20 cellular contexts compared by ENCODE assay signal in genomic region chr2:24866946-24867345, GRCh38. TPM values are rescaled to one million over a fixed set of nuclear protein-coding genes. Genes with fewer than 3 reads are reported as not detected.
DNase-seq lines count a peak whose midpoint lies in the region; ATAC-seq, FAIRE-seq and TF ChIP-seq lines count a peak whose summit lies in the region.
"Had no signal": no experiment of that assay in that cellular context is flagged by ENCODE, and none has a peak within 500 bp of the region (broad histone marks: within the 10 kb centered on the region; RNA-seq: fewer than 3 reads in every experiment).

No MANE protein-coding gene starts in this region.

- no peak overlapping the region for H3K4me3 ChIP-seq in K562
- H3K4me3 ChIP-seq in vagina, result no peak overlapping the region
- H3K4me3 ChIP-seq: BLaER1, GM23338 had no signal

- H3K36me3 Mint-ChIP-seq in activated T-cell treated with anti-CD3 and anti-CD28 coated beads, Interleukin-2, amount 50 U/mL, for 24 hours (ENCODE audit: low read depth), result peaks cover 40% of the 10 kb centered on the region

- peaks cover 15% of the 10 kb centered on the region; the same call in 2 of the 3 replicates for H3K36me3 ChIP-seq in K562 (ENCODE audit: control insufficient read depth, insufficient read depth, low read length)
- no peaks in the 10 kb centered on the region for H3K36me3 ChIP-seq in vagina

- H2AFZ ChIP-seq in K562 (ENCODE audit: low read depth, low read length), result no peak overlapping the region
- H2AFZ ChIP-seq: GM23338 had no signal

- TF ChIP-seq CTCF in K562 (IDR thresholded peaks at IDR 0.05 in 2 of 3, conservative IDR thresholded peaks at IDR 0.05 in 1 of 3; ENCODE audit: insufficient read depth in 2 of 3, low read depth in 1 of 3, low read length in 3 of 3), result no peak
- no peak for TF ChIP-seq CTCF in vagina (IDR thresholded peaks at IDR 0.05)

- no peak for TF ChIP-seq EP300 in K562 (IDR thresholded peaks at IDR 0.05; ENCODE audit: low read length)

- no peak for TF ChIP-seq RAD21 in K562 (CRISPR knock-in tag; conservative IDR thresholded peaks at IDR 0.05 in 1 of 2, IDR thresholded peaks at IDR 0.05 in 1 of 2)

- POLR2A ChIA-PET in K562 (lab: Yijun Ruan, JAX), result interaction anchor here (0.7 to 1.6 kb wide), 2 partner anchors 8 to 67 kb away, joined by 3 to 4 read pairs; no protein-coding TSS in a partner anchor

- in situ Hi-C loops in K562 (cut with MboI), result no loop called here

- TSS peak; percentile 13 for BruUV-seq in K562 (replicated peaks; lab: Mats Ljungman, UMichigan)

- ATAC-seq in K562, result no peak
- ATAC-seq: CD8-positive, alpha-beta T cell; GM23338 had no signal

- DNase-seq in activated T-cell treated with anti-CD3 and anti-CD28 coated beads, Interleukin-2, amount 50 U/mL, for 24 hours, result no peak
- no peak for DNase-seq in activated T-cell treated with anti-CD3 and anti-CD28 coated beads, Interleukin-2, amount 50 U/mL, for 1 hour
- DNase-seq in EH (ENCODE audit: low read depth), result peak; percentile 62
- no peak for DNase-seq in K562 (ENCODE audit: extremely low read depth in 1 of 4, low spot score in 3 of 4)
- no peak for DNase-seq in vagina (ENCODE audit: extremely low spot score in 2 of 2)
- DNase-seq in stimulated activated CD4-positive, alpha-beta T cell treated with anti-CD3 and anti-CD28 coated beads, Interleukin-4, amount 100 ng/mL, for 24 hours, result no peak
- DNase-seq in amygdala (lab: John Stamatoyannopoulos, UW), result no peak
- DNase-seq: 8988T; CD8-positive, alpha-beta T cell; DMS 273 treated with DMSO at 0.1 percent for 48 hours; DMS53; DND-41; H7 had no signal

- no peaks in the 10 kb centered on the region for H3K9me3 ChIP-seq in K562 (replicated peaks; ENCODE audit: control insufficient read depth, insufficient read depth, low read depth, low read length)
- H3K9me3 ChIP-seq in vagina, result no peaks in the 10 kb centered on the region
- H3K9me3 ChIP-seq: BLaER1 had no signal

- H3K27ac Mint-ChIP-seq in activated T-cell treated with anti-CD3 and anti-CD28 coated beads, Interleukin-2, amount 50 U/mL, for 24 hours, result peak overlapping the region; percentile 18
- H3K27ac Mint-ChIP-seq: CD8-positive, alpha-beta T cell; GM23338 had no signal

- H3K27me3 ChIP-seq in K562 (ENCODE audit: control insufficient read depth in 2 of 2, insufficient read depth in 2 of 2, low read length in 2 of 2), result no peaks in the 10 kb centered on the region
- no peaks in the 10 kb centered on the region for H3K27me3 ChIP-seq in vagina
- H3K27me3 ChIP-seq: BLaER1 had no signal

- H3K4me1 Mint-ChIP-seq in activated T-cell treated with anti-CD3 and anti-CD28 coated beads, Interleukin-2, amount 50 U/mL, for 24 hours (ENCODE audit: low read depth), result peaks cover 7% of the 10 kb centered on the region

- no peak for FAIRE-seq in K562 (lab: Jason Lieb, UNC)
- FAIRE-seq: G401.6, GM12891, GM18507 had no signal

- H3K4me2 ChIP-seq in K562 (ENCODE audit: insufficient read depth, low read length), result no peak overlapping the region
- H3K4me2 ChIP-seq: BLaER1, GM23338 had no signal

- H3K9ac ChIP-seq in K562 (ENCODE audit: insufficient read depth in 1 of 2, low read depth in 2 of 2, low read length in 2 of 2), result no peak overlapping the region
- H3K9ac ChIP-seq: BLaER1 had no signal

- 0 out of 2 replicates have a peak, but pooled peaks cover 1% of the 10 kb centered on the region for H4K20me1 ChIP-seq in K562 (replicated peaks; ENCODE audit: control insufficient read depth, insufficient read depth, low read length)

- no peaks in the 10 kb centered on the region for H3K27me3 Mint-ChIP-seq in activated T-cell treated with anti-CD3 and anti-CD28 coated beads, Interleukin-2, amount 50 U/mL, for 24 hours

- H3K27ac ChIP-seq in K562 (ENCODE audit: extremely low read depth, low read depth, low read length) (no peak overlapping the region), vagina (peak overlapping the region; percentile 33)
- H3K27ac ChIP-seq: BLaER1, HL-60 had no signal

- intact Hi-C loops in K562 (cut with micrococcal nuclease) (no loop called here), vagina (cut with DNase I) (no loop called here)

- no peak overlapping the region for H3K4me3 Mint-ChIP-seq in activated T-cell treated with anti-CD3 and anti-CD28 coated beads, Interleukin-2, amount 50 U/mL, for 24 hours
- H3K4me3 Mint-ChIP-seq: CD14-positive monocyte; CD8-positive, alpha-beta T cell; GM23338 had no signal

- TF ChIP-seq POLR2A in K562 (conservative IDR thresholded peaks at IDR 0.05) (no peak), vagina (IDR thresholded peaks at IDR 0.05) (no peak)

- H3K4me1 ChIP-seq in K562 (replicated peaks in 1 of 2; ENCODE audit: control insufficient read depth in 2 of 2, insufficient read depth in 2 of 2, low read length in 2 of 2), result peaks cover 0 to 5% of the 10 kb centered on the region in 2 experiments; a peak in 2 of 5 replicates
- peaks cover 12% of the 10 kb centered on the region for H3K4me1 ChIP-seq in vagina

- no peaks in the 10 kb centered on the region for H3K79me2 ChIP-seq in K562 (ENCODE audit: control insufficient read depth, insufficient read depth, low read length)

- CTCF ChIA-PET in K562 (lab: Yijun Ruan, JAX; ENCODE audit: low intra/inter-chr PET ratio), result no interaction called here

- 89% methylated on average over 6 of the region's 6 CpGs for WGBS in K562 (ENCODE audit: insufficient coverage, low coverage, missing lambda C conversion rate)

- H3K9me1 ChIP-seq in K562 (ENCODE audit: control insufficient read depth, insufficient read depth, low read length), result no peaks in the 10 kb centered on the region

- no peaks in the 10 kb centered on the region for H3K9me3 Mint-ChIP-seq in activated T-cell treated with anti-CD3 and anti-CD28 coated beads, Interleukin-2, amount 50 U/mL, for 24 hours
- H3K9me3 Mint-ChIP-seq: CD14-positive monocyte; CD8-positive, alpha-beta T cell; GM23338 had no signal

TF ChIP-seq in K562, 482 proteins besides CTCF, POLR2A, EP300 and RAD21:
- TF ChIP-seq PTTG1 (tag; IDR thresholded peaks at IDR 0.05; ENCODE audit: low read depth) (no peak), POLR2B (IDR thresholded peaks at IDR 0.05; ENCODE audit: low read depth, partially characterized antibody) (no peak), ZNF274 (IDR thresholded peaks at IDR 0.05; ENCODE audit: borderline replicate concordance, low read depth, low read length) (no peak), ZBTB12 (CRISPR knock-in tag; IDR thresholded peaks at IDR 0.05) (no peak), ZNF507 (tag; conservative IDR thresholded peaks at IDR 0.05) (no peak), ZNF347 (CRISPR knock-in tag; IDR thresholded peaks at IDR 0.05; ENCODE audit: low read depth) (no peak), ZNF583 (CRISPR knock-in tag; IDR thresholded peaks at IDR 0.05) (no peak), KLF16 (IDR thresholded peaks at IDR 0.05) (no peak), XRCC4 (IDR thresholded peaks at IDR 0.05; ENCODE audit: extremely low read depth, insufficient read depth, insufficient read length) (no peak), RBBP5 (IDR thresholded peaks at IDR 0.05; ENCODE audit: borderline replicate concordance, insufficient read depth, low read length, poor library complexity, severe bottlenecking) (no peak), CBX1 (IDR thresholded peaks at IDR 0.05; ENCODE audit: low read depth) (no peak), KDM5B (IDR thresholded peaks at IDR 0.05; ENCODE audit: insufficient replicate concordance, low read depth, low read length) (no peak), HDAC3 (IDR thresholded peaks at IDR 0.05; ENCODE audit: borderline replicate concordance, partially characterized antibody) (no peak), HDAC6 (IDR thresholded peaks at IDR 0.05; ENCODE audit: low read depth, low read length) (no peak), WHSC1 (IDR thresholded peaks at IDR 0.05; ENCODE audit: low read length) (no peak), HEY1 (CRISPR knock-in tag; IDR thresholded peaks at IDR 0.05; ENCODE audit: borderline replicate concordance) (no peak)

RNA-seq across cellular contexts. Expression of gene ADCY3, which starts 53.1 kb away (rescaled TPM):
- total RNA-seq in K562 (2011; cell fraction: chromatin; rRNA removed; ENCODE audit: low replicate concordance), result 110 and 220 TPM in 2 replicates
- total RNA-seq in K562 (2011; cell fraction: nucleolus; rRNA removed), result 147 and 161 TPM in 2 replicates
- total RNA-seq in K562 (2011; cell fraction: nucleoplasm; rRNA removed), result 106 and 109 TPM in 2 replicates
- total RNA-seq in K562 (2014; rRNA removed) (21.8 and 34.0 TPM in 2 replicates), K562 (2014; rRNA removed; fragmentation: Illumina TruSeq; extraction: Trizol) (23.8 and 26.3 TPM in 2 replicates), K562 (2015; rRNA removed; fragmentation: Illumina TruSeq; extraction: Trizol) (20.2 and 21.5 TPM in 2 replicates), K562 (2021) (51.5 and 54.8 TPM in 2 replicates), vagina (90.6 TPM)
- polyA plus RNA-seq in K562 (2011; rRNA removed) (36.6 and 39.0 TPM in 2 replicates), K562 (2014; fragmentation: Illumina TruSeq; extraction: Trizol) (42.6 and 45.5 TPM in 2 replicates), K562 (2014; fragmentation: Nextera tagmentation; extraction: Ambion mirVana) (1 to 10 TPM; 1.5 to 2.6 TPM), K562 (2014; rRNA removed) (40.9 and 47.0 TPM in 2 replicates)
- polyA plus RNA-seq in K562 (2011; cell fraction: cytosol; rRNA removed), result 34.9 and 56.0 TPM in 2 replicates
- polyA plus RNA-seq in K562 (2011; cell fraction: nucleus; rRNA removed), result 171 and 243 TPM in 2 replicates
- 27.9 and 41.6 TPM in 2 replicates for polyA plus RNA-seq in K562 (2012)
- 47.4 and 65.5 TPM in 2 replicates for polyA minus RNA-seq in K562 (2011; rRNA and poly(A)+ RNA removed)
- 22.6 and 27.7 TPM in 2 replicates for polyA minus RNA-seq in K562 (2011; cell fraction: cytosol; rRNA and poly(A)+ RNA removed)
- 45.9 and 47.4 TPM in 2 replicates for polyA minus RNA-seq in K562 (2011; cell fraction: nucleus; rRNA and poly(A)+ RNA removed)
